ENCODE assay signal across 26 cellular contexts in the genomic region with DNA sequence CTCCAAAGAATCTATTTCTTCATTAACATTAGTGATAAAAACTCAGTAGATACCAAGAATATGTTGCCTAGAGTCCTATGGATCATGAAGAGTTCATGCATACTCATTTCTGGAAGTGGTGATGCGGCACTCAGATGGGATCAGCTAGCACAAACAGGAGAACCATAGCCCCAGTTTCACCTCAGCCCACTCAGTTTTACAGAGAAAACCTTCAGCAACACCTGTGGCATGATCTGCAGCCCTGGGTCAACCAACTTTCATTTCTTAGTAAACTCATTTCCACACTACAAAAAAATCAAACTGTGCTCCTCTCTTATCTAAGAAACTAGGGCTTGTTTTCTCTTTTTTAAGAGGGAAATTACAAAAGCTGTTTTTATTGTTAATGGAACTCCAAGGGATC.
"Had no signal": no experiment of that assay in that cellular context is flagged by ENCODE, and none has a peak within 500 bp of the region (broad histone marks: within the 10 kb centered on the region; RNA-seq: fewer than 3 reads in every experiment).

No MANE protein-coding gene starts in this region.

- H3K27ac ChIP-seq: PC-9, SJSA1 had no signal

- DNase-seq: NCI-H1048, NCI-H1092 treated with DMSO at 0.1 percent for 48 hours, NCI-H1105 treated with DMSO at 0.1 percent for 48 hours, NCI-H1436 treated with DMSO at 0.1 percent for 48 hours, NCI-H1694 treated with DMSO at 0.1 percent for 48 hours, NCI-H1930, NCI-H2029 treated with DMSO at 0.1 percent for 48 hours, NCI-H2081 treated with DMSO at 0.1 percent for 48 hours, NCI-H2107, NCI-H2171, NCI-H226, NCI-H446 treated with DMSO at 0.1 percent for 48 hours, NCI-H510A, NCI-H524, NCI-H526, NCI-H69, NCI-H748 treated with DMSO at 0.1 percent for 48 hours, NCI-H82, PC-9, Right ventricle myocardium superior, SHP77 treated with DMSO at 0.1 percent for 48 hours, SK-N-SH, SW 1271, T-helper 1 cell had no signal

- H3K9ac ChIP-seq: SK-N-SH had no signal

- ATAC-seq: Panc1 had no signal

- H3K4me1 ChIP-seq: SJSA1 had no signal

- H3K4me2 ChIP-seq: PC-9, SK-N-SH had no signal

- H2AFZ ChIP-seq: PC-9 had no signal

- H3K4me3 ChIP-seq: PC-9, SJSA1 had no signal

- H3K36me3 ChIP-seq: SJSA1 had no signal

- H3K9me3 ChIP-seq: SJSA1, SK-N-SH had no signal
